Comparison of ENCODE assay signal across 30 cellular contexts in genomic region chr14:60067911-60068310, GRCh38.
"Had no signal": no experiment of that assay in that cellular context is flagged by ENCODE, and none has a peak within 500 bp of the region (broad histone marks: within the 10 kb centered on the region; RNA-seq: fewer than 3 reads in every experiment).

No MANE protein-coding gene starts in this region.

- H3K4me1 ChIP-seq: esophagus muscularis mucosa, foreskin keratinocyte, heart left ventricle had no signal

- H3K4me1 Mint-ChIP-seq: activated CD4-positive, alpha-beta memory T cell treated with anti-CD3 and anti-CD28 coated beads, Interleukin-2, amount 10 ng/mL, durations not matched to agents 7 days and 5 days; activated CD4-positive, alpha-beta T cell treated with anti-CD3 and anti-CD28 coated beads, Interleukin-2, amount 10 ng/mL, durations not matched to agents 7 days and 5 days; central memory CD8-positive, alpha-beta T cell; WTC11 had no signal

- H3K9me3 Mint-ChIP-seq: activated CD4-positive, alpha-beta memory T cell treated with anti-CD3 and anti-CD28 coated beads, Interleukin-2, amount 10 ng/mL, durations not matched to agents 7 days and 5 days; activated CD4-positive, alpha-beta T cell treated with anti-CD3 and anti-CD28 coated beads, Interleukin-2, amount 10 ng/mL, durations not matched to agents 7 days and 5 days; activated T-cell treated with anti-CD3 and anti-CD28 coated beads, Interleukin-2, amount 50 U/mL, for 24 hours; activated T-cell treated with anti-CD3 and anti-CD28 coated beads, Interleukin-2, amount 50 U/mL, for 72 hours; central memory CD8-positive, alpha-beta T cell; dendritic cell treated with granulocyte-macrophage colony-stimulating factor and Interleukin-4, amounts not matched to agents 40 ng/mL and 50 ng/mL, for 4 days; effector memory CD8-positive, alpha-beta T cell; WTC11 had no signal

- H3K36me3 Mint-ChIP-seq: activated naive CD8-positive, alpha-beta T cell; WTC11 had no signal

- H3K27me3 Mint-ChIP-seq: activated CD4-positive, alpha-beta memory T cell treated with anti-CD3 and anti-CD28 coated beads, Interleukin-2, amount 10 ng/mL, durations not matched to agents 7 days and 5 days; activated naive CD8-positive, alpha-beta T cell; activated T-cell treated with anti-CD3 and anti-CD28 coated beads, Interleukin-2, amount 50 U/mL, for 24 hours; dendritic cell treated with granulocyte-macrophage colony-stimulating factor and Interleukin-4, amounts not matched to agents 40 ng/mL and 50 ng/mL, for 4 days had no signal

- H3K27ac ChIP-seq: brain microvascular endothelial cell, coronary artery, dorsolateral prefrontal cortex, esophagus muscularis mucosa, foreskin keratinocyte, gastrocnemius medialis, heart left ventricle, VCaP had no signal

- H3K27ac Mint-ChIP-seq: activated CD4-positive, alpha-beta memory T cell treated with anti-CD3 and anti-CD28 coated beads, Interleukin-2, amount 10 ng/mL, durations not matched to agents 7 days and 5 days; activated CD4-positive, alpha-beta T cell treated with anti-CD3 and anti-CD28 coated beads, Interleukin-2, amount 10 ng/mL, durations not matched to agents 7 days and 5 days; activated naive CD8-positive, alpha-beta T cell; activated T-cell treated with anti-CD3 and anti-CD28 coated beads, Interleukin-2, amount 50 U/mL, for 24 hours; activated T-cell treated with anti-CD3 and anti-CD28 coated beads, Interleukin-2, amount 50 U/mL, for 72 hours; dendritic cell treated with granulocyte-macrophage colony-stimulating factor and Interleukin-4, amounts not matched to agents 40 ng/mL and 50 ng/mL, for 4 days; effector memory CD8-positive, alpha-beta T cell; WTC11 had no signal

- DNase-seq: activated CD4-positive, alpha-beta memory T cell treated with anti-CD3 and anti-CD28 coated beads, Interleukin-2, amount 10 ng/mL, durations not matched to agents 7 days and 5 days; activated CD4-positive, alpha-beta T cell treated with anti-CD3 and anti-CD28 coated beads for 1 hour; activated CD4-positive, alpha-beta T cell treated with anti-CD3 and anti-CD28 coated beads for 4 hours; activated CD4-positive, alpha-beta T cell treated with anti-CD3 and anti-CD28 coated beads, Interleukin-2, amount 10 ng/mL, durations not matched to agents 7 days and 5 days; activated CD4-positive, alpha-beta T cell treated with anti-CD3 and anti-CD28 coated beads, Interleukin-2, amount 50 U/mL, for 4 hours; activated CD8-positive, alpha-beta memory T cell treated with anti-CD3 and anti-CD28 coated beads, Interleukin-2, amount 50 U/mL, for 48 hours; activated gamma-delta T cell treated with Interleukin-2 at 50 U/mL for 16 hours; activated naive CD4-positive, alpha-beta T cell treated with anti-CD3 and anti-CD28 coated beads, Interleukin-2, amount 50 U/mL, for 16 hours; activated naive CD4-positive, alpha-beta T cell treated with Interleukin-2 at 50 U/mL for 16 hours; activated T-cell treated with anti-CD3 and anti-CD28 coated beads for 4 hours; activated T-cell treated with anti-CD3 and anti-CD28 coated beads, Interleukin-2, amount 50 U/mL, for 24 hours; activated T-cell treated with anti-CD3 and anti-CD28 coated beads, Interleukin-2, amount 50 U/mL, for 72 hours; amniotic stem cell; anterior cingulate cortex; brain microvascular endothelial cell; dorsolateral prefrontal cortex; effector memory CD8-positive, alpha-beta T cell; erythroblast; foreskin keratinocyte; gastrocnemius medialis; glutamatergic neuron; heart left ventricle; T-helper 2 cell had no signal

- H3K4me3 ChIP-seq: coronary artery, dorsolateral prefrontal cortex, esophagus muscularis mucosa, gastrocnemius medialis, heart left ventricle had no signal

- H3K4me3 Mint-ChIP-seq: activated CD4-positive, alpha-beta memory T cell treated with anti-CD3 and anti-CD28 coated beads, Interleukin-2, amount 10 ng/mL, durations not matched to agents 7 days and 5 days; activated CD4-positive, alpha-beta T cell treated with anti-CD3 and anti-CD28 coated beads, Interleukin-2, amount 10 ng/mL, durations not matched to agents 7 days and 5 days; activated naive CD8-positive, alpha-beta T cell; activated T-cell treated with anti-CD3 and anti-CD28 coated beads, Interleukin-2, amount 50 U/mL, for 24 hours; activated T-cell treated with anti-CD3 and anti-CD28 coated beads, Interleukin-2, amount 50 U/mL, for 72 hours; central memory CD8-positive, alpha-beta T cell; dendritic cell treated with granulocyte-macrophage colony-stimulating factor and Interleukin-4, amounts not matched to agents 40 ng/mL and 50 ng/mL, for 4 days; effector memory CD8-positive, alpha-beta T cell; WTC11 had no signal

- H3K9me3 ChIP-seq: esophagus muscularis mucosa, gastrocnemius medialis, heart left ventricle had no signal

- H3K36me3 ChIP-seq: brain microvascular endothelial cell, esophagus muscularis mucosa, gastrocnemius medialis, heart left ventricle had no signal

- H3K27me3 ChIP-seq: brain microvascular endothelial cell, dorsolateral prefrontal cortex, esophagus muscularis mucosa, foreskin keratinocyte, gastrocnemius medialis, heart left ventricle had no signal
